In the genomic region with DNA sequence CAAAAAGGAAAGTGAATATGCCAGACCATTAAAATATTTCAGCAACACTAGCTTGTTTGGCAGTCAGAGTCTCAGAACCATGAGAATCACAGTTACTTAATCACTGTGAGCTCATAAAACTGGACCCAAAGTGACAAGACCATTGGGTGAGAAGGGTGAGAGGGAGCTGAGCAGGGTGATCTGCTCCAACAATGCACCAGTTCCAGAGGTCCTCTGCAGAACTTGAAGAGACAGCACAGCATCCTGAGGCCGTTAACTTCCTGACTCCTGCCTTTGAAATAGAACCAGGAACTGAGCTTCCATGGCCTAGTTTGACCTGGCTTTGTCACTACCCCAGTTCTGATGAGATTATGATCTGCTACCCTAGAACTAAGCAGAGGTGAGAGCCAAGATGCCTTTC, we compare ENCODE assay signal across 24 cellular contexts. TPM values are rescaled to one million over a fixed set of nuclear protein-coding genes. Genes with fewer than 3 reads are reported as not detected.
DNase-seq lines count a peak whose midpoint lies in the region; ATAC-seq, FAIRE-seq and TF ChIP-seq lines count a peak whose summit lies in the region.
"Had no signal": no experiment of that assay in that cellular context is flagged by ENCODE, and none has a peak within 500 bp of the region (broad histone marks: within the 10 kb centered on the region; RNA-seq: fewer than 3 reads in every experiment).

No MANE protein-coding gene starts in this region.

- FAIRE-seq in RCC 7860 (lab: Jason Lieb, UNC), result no peak
- FAIRE-seq: kidney had no signal

- H4K20me1 ChIP-seq in osteoblast (ENCODE audit: insufficient read depth, low read length), result peaks cover 2% of the 10 kb centered on the region

- H3K9me3 ChIP-seq in osteoblast (ENCODE audit: low read depth, low read length) (no peaks in the 10 kb centered on the region), upper lobe of left lung (no peaks in the 10 kb centered on the region)
- H3K9me3 ChIP-seq: BE2C, mucosa of descending colon, neutrophil, transverse colon had no signal

- peaks cover 3% of the 10 kb centered on the region for H3K36me3 ChIP-seq in osteoblast (ENCODE audit: insufficient read depth, low read length)
- no peaks in the 10 kb centered on the region for H3K36me3 ChIP-seq in upper lobe of left lung
- H3K36me3 ChIP-seq: neutrophil, transverse colon had no signal

- H3K79me2 ChIP-seq in osteoblast (ENCODE audit: insufficient read depth, low read length), result peaks cover 29% of the 10 kb centered on the region

- TF ChIP-seq CTCF in osteoblast (IDR thresholded peaks at IDR 0.05; ENCODE audit: extremely low read depth, low read depth, low read length), result no peak
- TF ChIP-seq CTCF in upper lobe of left lung (IDR thresholded peaks at IDR 0.05), result no peak

- H3K4me1 ChIP-seq in osteoblast (ENCODE audit: insufficient read depth, low read length) (peaks cover 48% of the 10 kb centered on the region), upper lobe of left lung (peaks cover 12 to 28% (median 18%) of the 10 kb centered on the region in 4 donors)

- intact Hi-C loops in Right ventricle myocardium superior (cut with DNase I), result no loop called here

- H3K27me3 ChIP-seq in osteoblast (ENCODE audit: insufficient read depth, low read length) (no peaks in the 10 kb centered on the region), upper lobe of left lung (no peaks in the 10 kb centered on the region)
- H3K27me3 ChIP-seq: BE2C, hepatocyte, neutrophil, transverse colon had no signal

- H2AFZ ChIP-seq in osteoblast (ENCODE audit: low read length), result no peak overlapping the region
- H2AFZ ChIP-seq: hepatocyte had no signal

- no peak for TF ChIP-seq EP300 in upper lobe of left lung (IDR thresholded peaks at IDR 0.05)

- TF ChIP-seq POLR2A in upper lobe of left lung (IDR thresholded peaks at IDR 0.05), result no peak

- 67% methylated on average over 1 of the region's 1 CpG; no CpG with 5 or more reads in 1 of the 2 donors for WGBS in upper lobe of left lung, 2 donors

- H3K4me3 ChIP-seq in osteoblast (ENCODE audit: insufficient read depth, low read length) (no peak overlapping the region), upper lobe of left lung (no peak overlapping the region)
- H3K4me3 ChIP-seq: hepatocyte, mucosa of descending colon, SK-N-MC, smooth muscle cell, transverse colon had no signal

- peak; percentile 68 for ATAC-seq in Right ventricle myocardium superior (ENCODE audit: poor library complexity)
- ATAC-seq in upper lobe of left lung (ENCODE audit: low FRiP score in 2 of 2), result peak in 1 of 2 donors; percentile 68
- ATAC-seq: activated naive CD4-positive, alpha-beta T cell treated with anti-CD3 and anti-CD28 coated beads, Interleukin-2, amount 50 U/mL, for 72 hours; esophagus mucosa; mucosa of descending colon; PC-3 had no signal

- peak overlapping the region; percentile 5 for H3K4me2 ChIP-seq in osteoblast (ENCODE audit: insufficient read depth, low read length)
- H3K4me2 ChIP-seq: hepatocyte, smooth muscle cell had no signal

- peak; percentile 22 for DNase-seq in NCI-H82 (lab: John Stamatoyannopoulos, UW)
- no peak for DNase-seq in NCI-H82 treated with DMSO at 0.1 percent for 48 hours (lab: John Stamatoyannopoulos, UW; ENCODE audit: unreplicated experiment)
- peak; percentile 22 for DNase-seq in Right ventricle myocardium superior
- DNase-seq in osteoblast (ENCODE audit: insufficient read length, low spot score, missing footprints), result no peak
- no peak for DNase-seq in upper lobe of left lung
- no peak for DNase-seq in RCC 7860 (ENCODE audit: low spot score)
- DNase-seq in NCI-H187 (lab: John Stamatoyannopoulos, UW), result no peak
- no peak for DNase-seq in activated CD4-positive, alpha-beta T cell treated with anti-CD3 and anti-CD28 coated beads, Interleukin-2, amount 50 U/mL, for 48 hours
- DNase-seq: activated T-cell treated with anti-CD3 and anti-CD28 coated beads, Interleukin-2, amount 50 U/mL, for 24 hours; BE2C; kidney; mucosa of descending colon; MV-4-11; NCI-H2107; NCI-H69; PC-3; transverse colon had no signal

- H3K27ac ChIP-seq in osteoblast (ENCODE audit: low read depth, low read length), result peak overlapping the region; percentile 9
- H3K27ac ChIP-seq in upper lobe of left lung, result peak overlapping the region in 3 of 4 donors; percentile 16 to 59 (median 17)
- H3K27ac ChIP-seq: 22Rv1, hepatocyte, neutrophil, SK-N-MC had no signal

RNA-seq across cellular contexts. Expression of a gene that starts 57.4 kb away (rescaled TPM):
- total RNA-seq in Right ventricle myocardium superior (104 TPM), osteoblast (21.0 and 26.2 TPM in 2 replicates), upper lobe of left lung (100 to 1,000 TPM in 1 of 6 donors, 10 to 100 TPM in 5; 33.9 to 109 (median 67.5) TPM)
- total RNA-seq: activated naive CD4-positive, alpha-beta T cell treated with anti-CD3 and anti-CD28 coated beads, Interleukin-2, amount 50 U/mL, for 72 hours had no signal

Comparison
In these comparisons a context has a peak if more than half of its experiments do, and no peak if none do; other contexts are left out.
1. DNase-seq: peak in NCI-H82 (single experiment) and Right ventricle myocardium superior (single experiment); none in NCI-H82 treated with DMSO at 0.1 percent for 48 hours (single experiment), osteoblast (single experiment), upper lobe of left lung (0 of 2), RCC 7860 (single experiment), NCI-H187 (0 of 2) and activated CD4-positive, alpha-beta T cell treated with anti-CD3 and anti-CD28 coated beads, Interleukin-2, amount 50 U/mL, for 48 hours (0 of 2).